In genomic region chr9:105735366-105735765, GRCh38 we compare ENCODE assay signal across 1 cellular context.
TF ChIP-seq lines count a peak whose summit lies in the region.

No MANE protein-coding gene starts in this region.

TF ChIP-seq in HEK293, 187 proteins besides CTCF, POLR2A, EP300 and RAD21 (continued from another document):
- TF ChIP-seq ZNF610 (tag by site-specific recombination; IDR thresholded peaks at IDR 0.05; ENCODE audit: borderline replicate concordance) = 0 out of 2 replicates have a peak, but pooled peaks have one; percentile 24
- no peak for TF ChIP-seq ZNF311 (tag by site-specific recombination; IDR thresholded peaks at IDR 0.05; ENCODE audit: borderline replicate concordance)
- TF ChIP-seq ZNF133 (tag by site-specific recombination; IDR thresholded peaks at IDR 0.05) = no peak
- TF ChIP-seq ZNF121 (tag by site-specific recombination; IDR thresholded peaks at IDR 0.05) = no peak
- TF ChIP-seq MEIS1 (CRISPR knock-in tag; IDR thresholded peaks at IDR 0.05; ENCODE audit: borderline replicate concordance) = no peak
- no peak for TF ChIP-seq ZBTB8A (tag by site-specific recombination; IDR thresholded peaks at IDR 0.05)
- peak; percentile 98 for TF ChIP-seq TRIM28 (IDR thresholded peaks at IDR 0.05; ENCODE audit: borderline replicate concordance, low read length)
- TF ChIP-seq ZNF555 (tag by site-specific recombination; conservative IDR thresholded peaks at IDR 0.05) = no peak
- peak; percentile 99 for TF ChIP-seq SETDB1 (IDR thresholded peaks at IDR 0.05; ENCODE audit: insufficient read length, low read length)
- no peak for TF ChIP-seq ZNF629 (tag by site-specific recombination; IDR thresholded peaks at IDR 0.05)
- no peak for TF ChIP-seq ZNF335 (tag by site-specific recombination; conservative IDR thresholded peaks at IDR 0.05)
- TF ChIP-seq BCL11A (tag by site-specific recombination; IDR thresholded peaks at IDR 0.05; ENCODE audit: low read depth) = no peak
- TF ChIP-seq, protein P1, sequence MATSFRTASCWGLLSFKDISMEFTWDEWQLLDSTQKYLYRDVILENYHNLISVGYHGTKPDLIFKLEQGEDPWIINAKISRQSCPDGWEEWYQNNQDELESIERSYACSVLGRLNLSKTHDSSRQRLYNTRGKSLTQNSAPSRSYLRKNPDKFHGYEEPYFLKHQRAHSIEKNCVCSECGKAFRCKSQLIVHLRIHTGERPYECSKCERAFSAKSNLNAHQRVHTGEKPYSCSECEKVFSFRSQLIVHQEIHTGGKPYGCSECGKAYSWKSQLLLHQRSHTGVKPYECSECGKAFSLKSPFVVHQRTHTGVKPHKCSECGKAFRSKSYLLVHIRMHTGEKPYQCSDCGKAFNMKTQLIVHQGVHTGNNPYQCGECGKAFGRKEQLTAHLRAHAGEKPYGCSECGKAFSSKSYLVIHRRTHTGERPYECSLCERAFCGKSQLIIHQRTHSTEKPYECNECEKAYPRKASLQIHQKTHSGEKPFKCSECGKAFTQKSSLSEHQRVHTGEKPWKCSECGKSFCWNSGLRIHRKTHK (tag by site-specific recombination; IDR thresholded peaks at IDR 0.05) = no peak
- TF ChIP-seq ZNF248 (tag by site-specific recombination; IDR thresholded peaks at IDR 0.05) = no peak
- no peak for TF ChIP-seq KLF16 (tag by site-specific recombination; IDR thresholded peaks at IDR 0.05)
- peak; percentile 66 for TF ChIP-seq ZNF529 (tag by site-specific recombination; IDR thresholded peaks at IDR 0.05; ENCODE audit: insufficient replicate concordance)
- TF ChIP-seq ZFP69B (tag by site-specific recombination; IDR thresholded peaks at IDR 0.05) = no peak
- no peak for TF ChIP-seq ZNF530 (tag by site-specific recombination; IDR thresholded peaks at IDR 0.05; ENCODE audit: low read depth)
- no peak for TF ChIP-seq ZNF514 (tag by site-specific recombination; IDR thresholded peaks at IDR 0.05)
- TF ChIP-seq ZSCAN4 (tag by site-specific recombination; IDR thresholded peaks at IDR 0.05) = no peak
- no peak for TF ChIP-seq ELK4 (IDR thresholded peaks at IDR 0.05; ENCODE audit: borderline replicate concordance, low read depth, low read length)
- TF ChIP-seq ZNF354C (tag by site-specific recombination; IDR thresholded peaks at IDR 0.05; ENCODE audit: borderline replicate concordance, low read depth) = no peak
- no peak for TF ChIP-seq ZNF366 (tag by site-specific recombination; conservative IDR thresholded peaks at IDR 0.05)
- peak; percentile 88 for TF ChIP-seq ZNF791 (tag by site-specific recombination; IDR thresholded peaks at IDR 0.05)
- TF ChIP-seq REPIN1 (tag by site-specific recombination; IDR thresholded peaks at IDR 0.05; ENCODE audit: low read depth) = no peak
- no peak for TF ChIP-seq BCL11B (tag by site-specific recombination; IDR thresholded peaks at IDR 0.05; ENCODE audit: low read depth)
- TF ChIP-seq ZIC2 (tag by site-specific recombination; IDR thresholded peaks at IDR 0.05) = no peak
- TF ChIP-seq ZNF785 (tag by site-specific recombination; IDR thresholded peaks at IDR 0.05) = no peak
- no peak for TF ChIP-seq FEZF1 (tag by site-specific recombination; IDR thresholded peaks at IDR 0.05)
- no peak for TF ChIP-seq OSR2 (tag by site-specific recombination; IDR thresholded peaks at IDR 0.05)
- TF ChIP-seq PRDM6 (tag by site-specific recombination; IDR thresholded peaks at IDR 0.05) = no peak
- TF ChIP-seq GFI1B (tag by site-specific recombination; IDR thresholded peaks at IDR 0.05) = no peak
- TF ChIP-seq, protein P2, sequence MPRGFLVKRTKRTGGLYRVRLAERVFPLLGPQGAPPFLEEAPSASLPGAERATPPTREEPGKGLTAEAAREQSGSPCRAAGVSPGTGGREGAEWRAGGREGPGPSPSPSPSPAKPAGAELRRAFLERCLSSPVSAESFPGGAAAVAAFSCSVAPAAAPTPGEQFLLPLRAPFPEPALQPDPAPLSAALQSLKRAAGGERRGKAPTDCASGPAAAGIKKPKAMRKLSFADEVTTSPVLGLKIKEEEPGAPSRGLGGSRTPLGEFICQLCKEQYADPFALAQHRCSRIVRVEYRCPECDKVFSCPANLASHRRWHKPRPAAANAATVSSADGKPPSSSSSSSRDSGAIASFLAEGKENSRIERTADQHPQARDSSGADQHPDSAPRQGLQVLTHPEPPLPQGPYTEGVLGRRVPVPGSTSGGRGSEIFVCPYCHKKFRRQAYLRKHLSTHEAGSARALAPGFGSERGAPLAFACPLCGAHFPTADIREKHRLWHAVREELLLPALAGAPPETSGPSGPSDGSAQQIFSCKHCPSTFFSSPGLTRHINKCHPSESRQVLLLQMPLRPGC (tag by site-specific recombination; IDR thresholded peaks at IDR 0.05) = no peak
- TF ChIP-seq, protein P3, sequence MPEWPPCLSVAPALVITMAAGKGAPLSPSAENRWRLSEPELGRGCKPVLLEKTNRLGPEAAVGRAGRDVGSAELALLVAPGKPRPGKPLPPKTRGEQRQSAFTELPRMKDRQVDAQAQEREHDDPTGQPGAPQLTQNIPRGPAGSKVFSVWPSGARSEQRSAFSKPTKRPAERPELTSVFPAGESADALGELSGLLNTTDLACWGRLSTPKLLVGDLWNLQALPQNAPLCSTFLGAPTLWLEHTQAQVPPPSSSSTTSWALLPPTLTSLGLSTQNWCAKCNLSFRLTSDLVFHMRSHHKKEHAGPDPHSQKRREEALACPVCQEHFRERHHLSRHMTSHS (tag by site-specific recombination; IDR thresholded peaks at IDR 0.05) = no peak
- no peak for TF ChIP-seq MZF1 (tag by site-specific recombination; IDR thresholded peaks at IDR 0.05; ENCODE audit: borderline replicate concordance)
- TF ChIP-seq MYNN (tag by site-specific recombination; IDR thresholded peaks at IDR 0.05; ENCODE audit: borderline replicate concordance) = no peak
- no peak for TF ChIP-seq HOXA7 (CRISPR knock-in tag; IDR thresholded peaks at IDR 0.05; ENCODE audit: borderline replicate concordance)
- TF ChIP-seq KLF7 (tag by site-specific recombination; IDR thresholded peaks at IDR 0.05; ENCODE audit: borderline replicate concordance) = no peak
- no peak for TF ChIP-seq ZNF548 (tag by site-specific recombination; IDR thresholded peaks at IDR 0.05)
- no peak for TF ChIP-seq ZSCAN16 (tag by site-specific recombination; IDR thresholded peaks at IDR 0.05)
- no peak for TF ChIP-seq ZNF404 (tag by site-specific recombination; IDR thresholded peaks at IDR 0.05)
- no peak for TF ChIP-seq ZNF416 (tag by site-specific recombination; IDR thresholded peaks at IDR 0.05)
- TF ChIP-seq YY1 (tag by site-specific recombination; IDR thresholded peaks at IDR 0.05) = no peak
